Comparison of ENCODE assay signal across 8 cellular contexts in the genomic region with DNA sequence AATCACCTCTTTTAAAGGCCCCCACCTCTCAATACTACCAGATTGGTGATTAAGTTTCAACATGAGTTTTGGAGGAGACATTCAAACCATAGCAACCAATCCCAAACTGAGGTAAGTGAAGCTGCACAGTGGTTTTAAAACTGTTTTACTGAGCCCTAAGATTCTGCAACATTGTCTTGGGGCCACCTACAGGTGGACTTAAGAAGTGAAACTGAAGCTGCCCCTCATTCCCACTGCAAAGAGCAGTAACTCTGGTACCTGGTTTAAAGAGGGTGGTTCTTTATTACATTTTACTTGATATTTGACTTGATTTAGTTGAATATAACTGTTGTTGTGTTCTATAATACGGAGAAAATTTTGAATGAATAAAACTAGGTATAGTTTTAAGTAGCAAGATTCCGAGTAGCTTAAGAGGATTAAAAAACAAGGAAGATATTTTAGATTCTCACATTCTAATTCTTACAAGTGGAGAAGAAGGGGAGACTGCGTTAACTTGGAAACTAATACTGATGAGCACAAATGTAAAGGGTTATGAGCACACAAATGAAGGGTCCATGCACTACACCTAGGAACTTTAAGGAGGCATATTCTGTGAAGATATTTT. TPM values are rescaled to one million over a fixed set of nuclear protein-coding genes. Genes with fewer than 3 reads are reported as not detected.
A peak's percentile ranks its signal among the peaks of the same experiment; 100 is the strongest.
DNase-seq lines count a peak whose midpoint lies in the region; ATAC-seq and TF ChIP-seq lines count a peak whose summit lies in the region.

No MANE protein-coding gene starts in this region.

- no peak for TF ChIP-seq POLR2A in heart left ventricle (IDR thresholded peaks at IDR 0.05)

- no peaks in the 10 kb centered on the region for H3K36me3 ChIP-seq in heart left ventricle

- intact Hi-C loops in heart left ventricle (cut with DNase I): no loop called here
- intact Hi-C loops in right cardiac atrium (cut with DNase I): no loop called here

- TF ChIP-seq CTCF in heart left ventricle (IDR thresholded peaks at IDR 0.05): peak in 11 of 12 donors; percentile 13 to 58 (median 43)
- TF ChIP-seq CTCF in VCaP (conservative IDR thresholded peaks at IDR 0.05): peak; percentile 86

- H3K27ac ChIP-seq in heart left ventricle: no peak overlapping the region
- H3K27ac ChIP-seq in right cardiac atrium (ENCODE audit: low read length): no peak overlapping the region
- H3K27ac ChIP-seq in VCaP: no peak overlapping the region

- no peak for DNase-seq in heart left ventricle
- no peak for DNase-seq in right cardiac atrium
- DNase-seq in kidney glomerular epithelial cell (lab: John Stamatoyannopoulos, UW): peak; percentile 32
- no peak for DNase-seq in COLO668 (lab: John Stamatoyannopoulos, UW; ENCODE audit: unreplicated experiment)
- no peak for DNase-seq in effector CD8-positive, alpha-beta T cell (lab: John Stamatoyannopoulos, UW)

- 45 to 71% (median 67%) methylated on average over 3 of the region's 3 CpGs for WGBS in heart left ventricle, 4 donors
- WGBS in right cardiac atrium: 42% methylated on average over 3 of the region's 3 CpGs

- no peaks in the 10 kb centered on the region for H3K4me1 ChIP-seq in heart left ventricle
- no peaks in the 10 kb centered on the region for H3K4me1 ChIP-seq in right cardiac atrium (ENCODE audit: control insufficient read depth, insufficient read depth, low read length)

- H3K4me3 ChIP-seq in heart left ventricle: no peak overlapping the region
- H3K4me3 ChIP-seq in right cardiac atrium (ENCODE audit: low read length): no peak overlapping the region

- ATAC-seq in heart left ventricle (no peak), right cardiac atrium (no peak), HG03378 (IDR thresholded peaks at IDR 0.05; ENCODE audit: unreplicated experiment) (peak; percentile 53), GM19035 (IDR thresholded peaks at IDR 0.05; ENCODE audit: unreplicated experiment) (no peak)

- H3K9me3 ChIP-seq in heart left ventricle (no peaks in the 10 kb centered on the region), right cardiac atrium (ENCODE audit: control insufficient read depth, low read length) (no peaks in the 10 kb centered on the region)

- H3K27me3 ChIP-seq in heart left ventricle (peaks cover 0 to 3% (median 0%) of the 10 kb centered on the region in 9 donors), right cardiac atrium (ENCODE audit: control insufficient read depth, insufficient read depth) (no peaks in the 10 kb centered on the region)

RNA-seq across cellular contexts. Expression of a gene that starts 26.7 kb away (rescaled TPM):
- total RNA-seq in heart left ventricle: 1 to 10 TPM in 1 of 9 donors, under 1 TPM in 6, not detected in 2; 0.09 to 1.4 (median 0.37) TPM
- polyA plus RNA-seq in heart left ventricle: under 1 TPM; 0.04 TPM
- under 1 TPM in 3 of 4 donors, not detected in 1; 0.06 to 0.11 (median 0.08) TPM for total RNA-seq in right cardiac atrium
- 0.07 TPM for polyA plus RNA-seq in right cardiac atrium
